Comparison of ENCODE assay signal across 13 cellular contexts in genomic region chr2:111042772-111043771, GRCh38.
DNase-seq lines count a peak whose midpoint lies in the region; ATAC-seq and TF ChIP-seq lines count a peak whose summit lies in the region.
"Had no signal": no experiment of that assay in that cellular context is flagged by ENCODE, and none has a peak within 500 bp of the region (broad histone marks: within the 10 kb centered on the region; RNA-seq: fewer than 3 reads in every experiment).

No MANE protein-coding gene starts in this region.

- H3K9me3 Mint-ChIP-seq in T-helper 1 cell treated with Interleukin-12 subunit alpha and Interleukin-12 subunit beta and Interleukin-4 antibody, amounts not matched to agents 30 μg/mL and 1 μg/mL, for 36 hours = peaks cover 18% of the 10 kb centered on the region

- H3K27ac ChIP-seq in HL-60 (replicated peaks) = peak overlapping the region; percentile 29; the same call in 1 of the 2 replicates
- H3K27ac ChIP-seq in neuronal stem cell (replicated peaks; ENCODE audit: low read length) = no peak overlapping the region
- H3K27ac ChIP-seq: 22Rv1, cardiac muscle cell, psoas muscle had no signal

- H3K36me3 Mint-ChIP-seq in T-helper 1 cell treated with Interleukin-12 subunit alpha and Interleukin-12 subunit beta and Interleukin-4 antibody, amounts not matched to agents 30 μg/mL and 1 μg/mL, for 36 hours (ENCODE audit: low read depth) = peaks cover 4% of the 10 kb centered on the region

- DNase-seq in T-helper 1 cell = no peak
- peak in 1 of 2 experiments; percentile 24 for DNase-seq in HL-60 (ENCODE audit: low read depth in 1 of 2, low spot score in 1 of 2)
- DNase-seq in neuronal stem cell (ENCODE audit: low spot score) = no peak
- no peak for DNase-seq in cerebellum (ENCODE audit: low spot score)
- no peak for DNase-seq in NK-92 treated with Interleukin-12 subunit alpha and Interleukin-12 subunit beta, amount 100 ng/mL, for 24 hours (lab: John Stamatoyannopoulos, UW)
- DNase-seq in HT-29 (ENCODE audit: low spot score) = no peak
- DNase-seq: left cardiac atrium, NCI-H1694 treated with DMSO at 0.1 percent for 48 hours, psoas muscle had no signal

- no peaks in the 10 kb centered on the region for H3K27me3 ChIP-seq in HL-60 (ENCODE audit: insufficient read depth, poor library complexity, severe bottlenecking)
- H3K27me3 ChIP-seq in neuronal stem cell (ENCODE audit: control insufficient read depth in 3 of 3, insufficient read depth in 3 of 3, low read depth in 1 of 3, low read length in 3 of 3) = peaks cover 0 to 4% (median 0%) of the 10 kb centered on the region in 3 experiments
- H3K27me3 ChIP-seq: cardiac muscle cell had no signal

- H3K4me3 ChIP-seq in HL-60 (replicated peaks; ENCODE audit: insufficient read depth, low read length) = no peak overlapping the region
- H3K4me3 ChIP-seq in neuronal stem cell (ENCODE audit: low read length in 2 of 2) = no peak overlapping the region
- H3K4me3 ChIP-seq: cardiac muscle cell, psoas muscle had no signal

- H3K23ac ChIP-seq in neuronal stem cell (ENCODE audit: low read depth, low read length, poor library complexity) = no peak overlapping the region

- no peak overlapping the region for H3K4me3 Mint-ChIP-seq in T-helper 1 cell treated with Interleukin-12 subunit alpha and Interleukin-12 subunit beta and Interleukin-4 antibody, amounts not matched to agents 30 μg/mL and 1 μg/mL, for 36 hours

- no peaks in the 10 kb centered on the region for H3K79me1 ChIP-seq in neuronal stem cell (ENCODE audit: low read depth, low read length)

- no peak for TF ChIP-seq CTCF in HL-60 (IDR thresholded peaks at IDR 0.05; ENCODE audit: insufficient read depth, low read length)

- no peaks in the 10 kb centered on the region for H3K9me3 ChIP-seq in neuronal stem cell (replicated peaks in 1 of 2; ENCODE audit: control insufficient read depth in 2 of 2, insufficient read depth in 1 of 2, low read depth in 1 of 2, low read length in 2 of 2)
- H3K9me3 ChIP-seq: psoas muscle had no signal

- peak overlapping the region; percentile 32 for H2BK15ac ChIP-seq in neuronal stem cell (ENCODE audit: low read length)

- H3K36me3 ChIP-seq in neuronal stem cell (replicated peaks in 1 of 2; ENCODE audit: control insufficient read depth in 2 of 2, insufficient read depth in 2 of 2, low read length in 2 of 2) = no peaks in the 10 kb centered on the region
- H3K36me3 ChIP-seq: cardiac muscle cell had no signal

- no peak overlapping the region for H3K9ac ChIP-seq in neuronal stem cell (ENCODE audit: low read depth, low read length, poor library complexity)

- peak overlapping the region; percentile 64 for H2AK5ac ChIP-seq in neuronal stem cell (ENCODE audit: low read depth, low read length)

- no peak overlapping the region for H4K8ac ChIP-seq in neuronal stem cell (ENCODE audit: low read depth, low read length)

- peaks cover 2 to 14% of the 10 kb centered on the region in 2 donors for H3K4me1 ChIP-seq in neuronal stem cell (ENCODE audit: control insufficient read depth in 2 of 2, insufficient read depth in 1 of 2, low read depth in 1 of 2, low read length in 2 of 2)
- H3K4me1 ChIP-seq: psoas muscle had no signal

- no peak overlapping the region for H2AFZ ChIP-seq in neuronal stem cell (ENCODE audit: low read length)

- WGBS in neuronal stem cell (ENCODE audit: extremely low coverage in 2 of 2, insufficient read length in 2 of 2, insufficient replicate concordance in 1 of 2), 2 donors = no CpG with 5 or more reads among the region's 20 CpGs

- H3K27ac Mint-ChIP-seq in T-helper 1 cell treated with Interleukin-12 subunit alpha and Interleukin-12 subunit beta and Interleukin-4 antibody, amounts not matched to agents 30 μg/mL and 1 μg/mL, for 36 hours = peak overlapping the region; percentile 43

- H3K4ac ChIP-seq in neuronal stem cell (ENCODE audit: low read length) = peak overlapping the region; percentile 31

- peaks cover 43% of the 10 kb centered on the region for H3K27me3 Mint-ChIP-seq in T-helper 1 cell treated with Interleukin-12 subunit alpha and Interleukin-12 subunit beta and Interleukin-4 antibody, amounts not matched to agents 30 μg/mL and 1 μg/mL, for 36 hours (ENCODE audit: low read depth)

- no peak overlapping the region for H2BK120ac ChIP-seq in neuronal stem cell (ENCODE audit: low read depth, low read length)

- peak overlapping the region; percentile 1 for H3K14ac ChIP-seq in neuronal stem cell (ENCODE audit: low read length)

- peak overlapping the region; percentile 81 for H3K18ac ChIP-seq in neuronal stem cell (ENCODE audit: low read length)

- no peak overlapping the region for H3K4me2 ChIP-seq in neuronal stem cell (ENCODE audit: insufficient read depth, low read length, poor library complexity, severe bottlenecking)

- H2BK5ac ChIP-seq in neuronal stem cell (ENCODE audit: low read length) = peak overlapping the region; percentile 54

- peaks cover 6% of the 10 kb centered on the region for H3K4me1 Mint-ChIP-seq in T-helper 1 cell treated with Interleukin-12 subunit alpha and Interleukin-12 subunit beta and Interleukin-4 antibody, amounts not matched to agents 30 μg/mL and 1 μg/mL, for 36 hours (ENCODE audit: low read depth)

- H4K91ac ChIP-seq in neuronal stem cell (ENCODE audit: low read depth, low read length, poor library complexity) = no peak overlapping the region

- peak; percentile 65 for ATAC-seq in GM21447 (IDR thresholded peaks at IDR 0.05; ENCODE audit: unreplicated experiment)
- ATAC-seq: left cardiac atrium, psoas muscle had no signal

- H2BK12ac ChIP-seq in neuronal stem cell (ENCODE audit: low read length) = no peak overlapping the region
